ENCODE assay signal across 16 cellular contexts in genomic region chr20:43913291-43914025, GRCh38. TPM values are rescaled to one million over a fixed set of nuclear protein-coding genes. Genes with fewer than 3 reads are reported as not detected.
A peak's percentile ranks its signal among the peaks of the same experiment; 100 is the strongest.
DNase-seq lines count a peak whose midpoint lies in the region; ATAC-seq, FAIRE-seq and TF ChIP-seq lines count a peak whose summit lies in the region.
"Had no signal": no experiment of that assay in that cellular context is flagged by ENCODE, and none has a peak within 500 bp of the region (broad histone marks: within the 10 kb centered on the region; RNA-seq: fewer than 3 reads in every experiment).

No MANE protein-coding gene starts in this region.

- H3K27ac ChIP-seq in GM12878 (ENCODE audit: control insufficient read depth, insufficient read depth) = no peak overlapping the region
- H3K27ac ChIP-seq: body of pancreas, epithelial cell of prostate, neutrophil, skin epidermis had no signal

- SMC1A ChIA-PET in GM12878 (lab: Charles Lee; ENCODE audit: uncharacterized antibody, unreplicated experiment) = interaction anchor here (1.1 kb wide), 1 partner anchor 162 kb away, joined by 3 read pairs; no protein-coding TSS in a partner anchor

- POLR2A ChIA-PET in GM12878 (lab: Charles Lee) = interaction anchor here (1.2 kb wide), 1 partner anchor 29 kb away, joined by 3 read pairs; no protein-coding TSS in a partner anchor

- peak overlapping the region; percentile 78 for H3K4me3 Mint-ChIP-seq in T-helper 1 cell treated with Interleukin-12 subunit alpha and Interleukin-12 subunit beta and Interleukin-4 antibody, amounts not matched to agents 30 μg/mL and 1 μg/mL, for 36 hours
- peak overlapping the region; percentile 79 for H3K4me3 Mint-ChIP-seq in nephron progenitor cell

- H3K27ac Mint-ChIP-seq in T-helper 1 cell treated with Interleukin-12 subunit alpha and Interleukin-12 subunit beta and Interleukin-4 antibody, amounts not matched to agents 30 μg/mL and 1 μg/mL, for 36 hours = peak overlapping the region; percentile 67
- H3K27ac Mint-ChIP-seq in nephron progenitor cell = no peak overlapping the region

- peaks cover 47% of the 10 kb centered on the region for H3K27me3 Mint-ChIP-seq in T-helper 1 cell treated with Interleukin-12 subunit alpha and Interleukin-12 subunit beta and Interleukin-4 antibody, amounts not matched to agents 30 μg/mL and 1 μg/mL, for 36 hours (ENCODE audit: low read depth)
- H3K27me3 Mint-ChIP-seq in nephron progenitor cell (ENCODE audit: low read depth, poor library complexity) = peaks cover 74% of the 10 kb centered on the region

- intact Hi-C loops in GM12878 (cut with micrococcal nuclease; ENCODE audit: unreplicated experiment) = loop anchor here (2.0 kb wide), 1 partner anchor 163 kb away; no protein-coding TSS in a partner anchor

- no peak for FAIRE-seq in GM12878 (lab: Jason Lieb, UNC)

- WGBS in GM12878 (ENCODE audit: insufficient coverage, insufficient replicate concordance, low lambda C conversion rate, missing lambda C conversion rate) = 95% methylated on average over 3 of the region's 3 CpGs

- in situ Hi-C loops in GM12878 (cut with MboI) = no loop called here

- H3K4me2 ChIP-seq in GM12878 (ENCODE audit: control insufficient read depth, insufficient read depth) = no peak overlapping the region

- H3K4me3 ChIP-seq in GM12878 = no peak overlapping the region
- H3K4me3 ChIP-seq: body of pancreas had no signal

- peaks cover 39% of the 10 kb centered on the region for H3K4me1 Mint-ChIP-seq in T-helper 1 cell treated with Interleukin-12 subunit alpha and Interleukin-12 subunit beta and Interleukin-4 antibody, amounts not matched to agents 30 μg/mL and 1 μg/mL, for 36 hours (ENCODE audit: low read depth)
- peaks cover 12% of the 10 kb centered on the region for H3K4me1 Mint-ChIP-seq in nephron progenitor cell

- no peak overlapping the region for H2AFZ ChIP-seq in GM12878 (ENCODE audit: control insufficient read depth, low read depth, low read length)

- H3K36me3 Mint-ChIP-seq in T-helper 1 cell treated with Interleukin-12 subunit alpha and Interleukin-12 subunit beta and Interleukin-4 antibody, amounts not matched to agents 30 μg/mL and 1 μg/mL, for 36 hours (ENCODE audit: low read depth) = peaks cover 17% of the 10 kb centered on the region
- H3K36me3 Mint-ChIP-seq in nephron progenitor cell (ENCODE audit: low read depth) = peaks cover 7% of the 10 kb centered on the region

- DNase-seq in T-helper 1 cell = no peak
- DNase-seq in M059J (ENCODE audit: low read depth) = peak; percentile 37
- no peak for DNase-seq in GM12878 (ENCODE audit: low read depth, low spot score)
- DNase-seq in nephron progenitor cell = no peak
- DNase-seq in stimulated activated CD4-positive, alpha-beta T cell treated with anti-CD3 and anti-CD28 coated beads, Interleukin-2, amount 100 ng/mL, for 48 hours = no peak
- DNase-seq: body of pancreas, head of caudate nucleus, left cardiac atrium, NCI-H526 treated with DMSO at 0.1 percent for 48 hours had no signal

- H4K20me1 ChIP-seq in GM12878 (ENCODE audit: control insufficient read depth, insufficient read depth) = no peaks in the 10 kb centered on the region

- RAD21 ChIA-PET in GM12878 (lab: Charles Lee; ENCODE audit: unreplicated experiment) = no interaction called here

- no peak for ATAC-seq in GM12878
- no peak for ATAC-seq in GM19328 (IDR thresholded peaks at IDR 0.05; ENCODE audit: unreplicated experiment)
- no peak for ATAC-seq in GM18517 (IDR thresholded peaks at IDR 0.05; ENCODE audit: unreplicated experiment)
- ATAC-seq: body of pancreas had no signal

- TF ChIP-seq RAD21 in GM12878 (IDR thresholded peaks at IDR 0.05; ENCODE audit: insufficient read depth, low read depth, low read length) = no peak

- CTCF ChIA-PET in GM12878 (lab: Yijun Ruan, JAX) = interaction anchor here (0.8 kb wide), 1 partner anchor 11 kb away, joined by 3 read pairs; no protein-coding TSS in a partner anchor

- H3K4me1 ChIP-seq in GM12878 (ENCODE audit: control insufficient read depth, insufficient read depth, low read length) = peaks cover 18% of the 10 kb centered on the region

- no peaks in the 10 kb centered on the region for H3K36me3 ChIP-seq in GM12878 (ENCODE audit: control insufficient read depth in 2 of 2, insufficient read depth in 2 of 2, low read length in 1 of 2)
- H3K36me3 ChIP-seq: neutrophil, thoracic aorta had no signal

- no peak for TF ChIP-seq CTCF in GM12878 (IDR thresholded peaks at IDR 0.05 in 2 of 3, conservative IDR thresholded peaks at IDR 0.05 in 1 of 3; ENCODE audit: control insufficient read depth in 2 of 3, extremely low read depth in 1 of 3, insufficient read depth in 1 of 3, low read depth in 3 of 3, low read length in 3 of 3)
- TF ChIP-seq CTCF in nephron progenitor cell (IDR thresholded peaks at IDR 0.05) = no peak

- no peak for TF ChIP-seq POLR2A in GM12878 (IDR thresholded peaks at IDR 0.05; ENCODE audit: low read depth, low read length)

- no peak overlapping the region for H3K9ac ChIP-seq in GM12878 (ENCODE audit: control insufficient read depth, insufficient read depth, low read length)

- no peaks in the 10 kb centered on the region for H3K79me2 ChIP-seq in GM12878 (ENCODE audit: control insufficient read depth, insufficient read depth, low read length)

- BruUV-seq in GM12878 (replicated peaks; lab: Mats Ljungman, UMichigan) = TSS peak; percentile 68

- H3K9me3 ChIP-seq in GM12878 (replicated peaks; ENCODE audit: control insufficient read depth, insufficient read depth, low read length) = peaks cover 10% of the 10 kb centered on the region
- H3K9me3 ChIP-seq: neutrophil had no signal

- TF ChIP-seq EP300 in GM12878 (IDR thresholded peaks at IDR 0.05; ENCODE audit: borderline replicate concordance in 1 of 2, control insufficient read depth in 1 of 2, low read depth in 2 of 2, low read length in 2 of 2) = no peak

- peaks cover 33% of the 10 kb centered on the region for H3K9me3 Mint-ChIP-seq in T-helper 1 cell treated with Interleukin-12 subunit alpha and Interleukin-12 subunit beta and Interleukin-4 antibody, amounts not matched to agents 30 μg/mL and 1 μg/mL, for 36 hours
- peaks cover 42% of the 10 kb centered on the region for H3K9me3 Mint-ChIP-seq in nephron progenitor cell

- H3K27me3 ChIP-seq in GM12878 (replicated peaks in 1 of 2; ENCODE audit: control insufficient read depth in 2 of 2, insufficient read depth in 2 of 2, low read length in 1 of 2) = peaks cover 0 to 4% of the 10 kb centered on the region in 2 experiments; a peak in 2 of 4 replicates

TF ChIP-seq in GM12878, 131 proteins besides CTCF, POLR2A, EP300 and RAD21 (continues in another document):
- TF ChIP-seq PML (IDR thresholded peaks at IDR 0.05; ENCODE audit: low read length) (no peak), ESRRA (IDR thresholded peaks at IDR 0.05; ENCODE audit: low read length) (no peak), ZNF687 (IDR thresholded peaks at IDR 0.05) (no peak), HCFC1 (IDR thresholded peaks at IDR 0.05; ENCODE audit: low read length) (no peak), CREB1 (IDR thresholded peaks at IDR 0.05; ENCODE audit: low read depth) (no peak), MEF2A (IDR thresholded peaks at IDR 0.05; ENCODE audit: insufficient read depth, low read depth, low read length) (no peak)

RNA-seq across cellular contexts. Expression of gene TOX2, which starts 1.2 kb away (rescaled TPM):
- total RNA-seq in M059J (2014; rRNA removed; shearing (Covaris generic)) = 6.1 and 8.4 TPM in 2 replicates
- total RNA-seq in GM12878 (2013; cell fraction: nucleolus; rRNA removed) = 10.6 and 14.4 TPM in 2 replicates
- total RNA-seq in GM12878 (2014; rRNA removed) (8.0 and 8.5 TPM in 2 replicates), GM12878 (2014; rRNA removed; fragmentation: Illumina TruSeq; extraction: Trizol) (3.1 and 3.9 TPM in 2 replicates), GM12878 (2021) (40.5 and 40.6 TPM in 2 replicates)
- polyA plus RNA-seq in GM12878 (2011; ENCODE audit: low read depth) = 4.9 TPM
- polyA plus RNA-seq in GM12878 (2011; rRNA removed) (4.7 and 6.8 TPM in 2 replicates), GM12878 (2014; fragmentation: Illumina TruSeq; extraction: Trizol) (6.5 and 14.9 TPM in 2 replicates), GM12878 (2014; fragmentation: Nextera tagmentation; extraction: Ambion mirVana) (1 to 10 TPM; 2.6 to 6.2 TPM), GM12878 (2014; rRNA removed) (16.5 and 21.9 TPM in 2 replicates), GM12878 (2016; fragmentation: Nextera tagmentation; extraction: Ambion mirVana) (10 to 100 TPM in 1 of 2 experiments, 1 to 10 TPM in 1; 7.3 to 23.8 TPM)
- polyA plus RNA-seq in GM12878 (2011; cell fraction: cytosol; rRNA removed) = 9.0 and 15.7 TPM in 2 replicates
- polyA plus RNA-seq in GM12878 (2011; cell fraction: nucleus; rRNA removed) = 32.9 and 42.5 TPM in 2 replicates
- 11.0 and 15.1 TPM in 2 replicates for polyA plus RNA-seq in GM12878 (2012)
- polyA minus RNA-seq in GM12878 (2011; rRNA and poly(A)+ RNA removed) = 4.6 and 11.5 TPM in 2 replicates
- polyA minus RNA-seq in GM12878 (2011; cell fraction: cytosol; rRNA and poly(A)+ RNA removed) = 18.1 and 22.3 TPM in 2 replicates
- 8.6 and 14.6 TPM in 2 replicates for polyA minus RNA-seq in GM12878 (2011; cell fraction: nucleus; rRNA and poly(A)+ RNA removed)
